Comparison of ENCODE assay signal across 1 cellular context in the genomic region with DNA sequence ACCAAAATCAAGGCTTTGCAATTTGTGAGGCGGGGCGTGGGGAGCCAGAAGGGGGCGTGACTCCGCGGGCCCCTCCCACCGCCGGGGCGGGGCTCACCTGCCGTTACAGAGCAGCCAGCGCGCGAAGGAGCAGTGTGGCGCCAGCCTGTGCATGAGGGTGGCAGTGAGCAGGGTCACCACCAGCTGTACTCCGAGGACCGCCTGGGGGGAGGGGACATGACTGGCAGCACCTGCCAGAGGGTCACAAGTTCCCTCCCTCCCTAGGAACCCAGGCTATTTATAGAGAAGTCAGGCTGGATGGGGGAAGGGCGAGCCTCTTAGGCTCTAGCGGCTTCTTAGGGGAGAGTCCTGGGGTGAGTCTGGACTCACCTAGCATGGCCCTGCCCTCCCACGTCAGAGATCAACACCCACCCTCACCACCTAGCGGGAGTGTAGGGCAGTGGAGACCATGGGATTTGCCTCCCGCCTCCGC.
TF ChIP-seq lines count a peak whose summit lies in the region.

No MANE protein-coding gene starts in this region.

TF ChIP-seq in K562, 482 proteins besides CTCF, POLR2A, EP300 and RAD21 (continued from another document and continues in another):
- TF ChIP-seq, protein P1, sequence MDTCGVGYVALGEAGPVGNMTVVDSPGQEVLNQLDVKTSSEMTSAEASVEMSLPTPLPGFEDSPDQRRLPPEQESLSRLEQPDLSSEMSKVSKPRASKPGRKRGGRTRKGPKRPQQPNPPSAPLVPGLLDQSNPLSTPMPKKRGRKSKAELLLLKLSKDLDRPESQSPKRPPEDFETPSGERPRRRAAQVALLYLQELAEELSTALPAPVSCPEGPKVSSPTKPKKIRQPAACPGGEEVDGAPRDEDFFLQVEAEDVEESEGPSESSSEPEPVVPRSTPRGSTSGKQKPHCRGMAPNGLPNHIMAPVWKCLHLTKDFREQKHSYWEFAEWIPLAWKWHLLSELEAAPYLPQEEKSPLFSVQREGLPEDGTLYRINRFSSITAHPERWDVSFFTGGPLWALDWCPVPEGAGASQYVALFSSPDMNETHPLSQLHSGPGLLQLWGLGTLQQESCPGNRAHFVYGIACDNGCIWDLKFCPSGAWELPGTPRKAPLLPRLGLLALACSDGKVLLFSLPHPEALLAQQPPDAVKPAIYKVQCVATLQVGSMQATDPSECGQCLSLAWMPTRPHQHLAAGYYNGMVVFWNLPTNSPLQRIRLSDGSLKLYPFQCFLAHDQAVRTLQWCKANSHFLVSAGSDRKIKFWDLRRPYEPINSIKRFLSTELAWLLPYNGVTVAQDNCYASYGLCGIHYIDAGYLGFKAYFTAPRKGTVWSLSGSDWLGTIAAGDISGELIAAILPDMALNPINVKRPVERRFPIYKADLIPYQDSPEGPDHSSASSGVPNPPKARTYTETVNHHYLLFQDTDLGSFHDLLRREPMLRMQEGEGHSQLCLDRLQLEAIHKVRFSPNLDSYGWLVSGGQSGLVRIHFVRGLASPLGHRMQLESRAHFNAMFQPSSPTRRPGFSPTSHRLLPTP (IDR thresholded peaks at IDR 0.05; ENCODE audit: borderline replicate concordance, extremely low read depth, insufficient read length): no peak
- TF ChIP-seq L3MBTL2 (IDR thresholded peaks at IDR 0.05): peak; percentile 76
- TF ChIP-seq POLR2B (IDR thresholded peaks at IDR 0.05; ENCODE audit: low read depth, partially characterized antibody): no peak
- TF ChIP-seq KDM5B (IDR thresholded peaks at IDR 0.05; ENCODE audit: insufficient replicate concordance, low read depth, low read length): peak; percentile 72
- TF ChIP-seq U2AF1 (optimal IDR thresholded peaks at IDR 0.05; ENCODE audit: low read depth, low read length): no peak
- TF ChIP-seq NR2F6 (CRISPR knock-in tag; IDR thresholded peaks at IDR 0.05): no peak
- TF ChIP-seq, protein P2, sequence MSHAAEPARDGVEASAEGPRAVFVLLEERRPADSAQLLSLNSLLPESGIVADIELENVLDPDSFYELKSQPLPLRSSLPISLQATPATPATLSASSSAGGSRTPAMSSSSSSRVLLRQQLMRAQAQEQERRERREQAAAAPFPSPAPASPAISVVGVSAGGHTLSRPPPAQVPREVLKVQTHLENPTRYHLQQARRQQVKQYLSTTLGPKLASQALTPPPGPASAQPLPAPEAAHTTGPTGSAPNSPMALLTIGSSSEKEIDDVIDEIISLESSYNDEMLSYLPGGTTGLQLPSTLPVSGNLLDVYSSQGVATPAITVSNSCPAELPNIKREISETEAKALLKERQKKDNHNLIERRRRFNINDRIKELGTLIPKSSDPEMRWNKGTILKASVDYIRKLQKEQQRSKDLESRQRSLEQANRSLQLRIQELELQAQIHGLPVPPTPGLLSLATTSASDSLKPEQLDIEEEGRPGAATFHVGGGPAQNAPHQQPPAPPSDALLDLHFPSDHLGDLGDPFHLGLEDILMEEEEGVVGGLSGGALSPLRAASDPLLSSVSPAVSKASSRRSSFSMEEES (CRISPR knock-in tag; IDR thresholded peaks at IDR 0.05): no peak
- TF ChIP-seq RBM34 (IDR thresholded peaks at IDR 0.05; ENCODE audit: borderline replicate concordance, insufficient read depth, low read length): no peak
- TF ChIP-seq, protein P3, sequence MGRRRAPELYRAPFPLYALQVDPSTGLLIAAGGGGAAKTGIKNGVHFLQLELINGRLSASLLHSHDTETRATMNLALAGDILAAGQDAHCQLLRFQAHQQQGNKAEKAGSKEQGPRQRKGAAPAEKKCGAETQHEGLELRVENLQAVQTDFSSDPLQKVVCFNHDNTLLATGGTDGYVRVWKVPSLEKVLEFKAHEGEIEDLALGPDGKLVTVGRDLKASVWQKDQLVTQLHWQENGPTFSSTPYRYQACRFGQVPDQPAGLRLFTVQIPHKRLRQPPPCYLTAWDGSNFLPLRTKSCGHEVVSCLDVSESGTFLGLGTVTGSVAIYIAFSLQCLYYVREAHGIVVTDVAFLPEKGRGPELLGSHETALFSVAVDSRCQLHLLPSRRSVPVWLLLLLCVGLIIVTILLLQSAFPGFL (CRISPR knock-in tag; IDR thresholded peaks at IDR 0.05): no peak
- no peak for TF ChIP-seq GTF2F1 (IDR thresholded peaks at IDR 0.05; ENCODE audit: low read depth, low read length)
- TF ChIP-seq, protein P4, sequence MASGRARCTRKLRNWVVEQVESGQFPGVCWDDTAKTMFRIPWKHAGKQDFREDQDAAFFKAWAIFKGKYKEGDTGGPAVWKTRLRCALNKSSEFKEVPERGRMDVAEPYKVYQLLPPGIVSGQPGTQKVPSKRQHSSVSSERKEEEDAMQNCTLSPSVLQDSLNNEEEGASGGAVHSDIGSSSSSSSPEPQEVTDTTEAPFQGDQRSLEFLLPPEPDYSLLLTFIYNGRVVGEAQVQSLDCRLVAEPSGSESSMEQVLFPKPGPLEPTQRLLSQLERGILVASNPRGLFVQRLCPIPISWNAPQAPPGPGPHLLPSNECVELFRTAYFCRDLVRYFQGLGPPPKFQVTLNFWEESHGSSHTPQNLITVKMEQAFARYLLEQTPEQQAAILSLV (tag; IDR thresholded peaks at IDR 0.05): no peak
- TF ChIP-seq ELF1 (tag; IDR thresholded peaks at IDR 0.05): no peak
- no peak for TF ChIP-seq MTA1 (IDR thresholded peaks at IDR 0.05; ENCODE audit: borderline replicate concordance)
- no peak for TF ChIP-seq RBM14 (IDR thresholded peaks at IDR 0.05; ENCODE audit: borderline replicate concordance, insufficient read depth, low read depth, low read length)
- no peak for TF ChIP-seq ZNF23 (CRISPR knock-in tag; IDR thresholded peaks at IDR 0.05)
- no peak for TF ChIP-seq ZNF668 (CRISPR knock-in tag; IDR thresholded peaks at IDR 0.05)
- TF ChIP-seq HMGN3 (IDR thresholded peaks at IDR 0.05; ENCODE audit: borderline replicate concordance, extremely low read depth, insufficient read length, low read depth, low read length): peak; percentile 31
- no peak for TF ChIP-seq DDX20 (tag; IDR thresholded peaks at IDR 0.05; ENCODE audit: low read depth)
- TF ChIP-seq CXXC5 (CRISPR knock-in tag; IDR thresholded peaks at IDR 0.05): peak; percentile 54
- TF ChIP-seq, protein P5, sequence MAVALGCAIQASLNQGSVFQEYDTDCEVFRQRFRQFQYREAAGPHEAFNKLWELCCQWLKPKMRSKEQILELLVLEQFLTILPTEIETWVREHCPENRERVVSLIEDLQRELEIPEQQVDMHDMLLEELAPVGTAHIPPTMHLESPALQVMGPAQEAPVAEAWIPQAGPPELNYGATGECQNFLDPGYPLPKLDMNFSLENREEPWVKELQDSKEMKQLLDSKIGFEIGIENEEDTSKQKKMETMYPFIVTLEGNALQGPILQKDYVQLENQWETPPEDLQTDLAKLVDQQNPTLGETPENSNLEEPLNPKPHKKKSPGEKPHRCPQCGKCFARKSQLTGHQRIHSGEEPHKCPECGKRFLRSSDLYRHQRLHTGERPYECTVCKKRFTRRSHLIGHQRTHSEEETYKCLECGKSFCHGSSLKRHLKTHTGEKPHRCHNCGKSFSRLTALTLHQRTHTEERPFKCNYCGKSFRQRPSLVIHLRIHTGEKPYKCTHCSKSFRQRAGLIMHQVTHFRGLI (CRISPR knock-in tag; IDR thresholded peaks at IDR 0.05): no peak
- no peak for TF ChIP-seq CHAMP1 (IDR thresholded peaks at IDR 0.05)
- no peak for TF ChIP-seq HNRNPL (IDR thresholded peaks at IDR 0.05; ENCODE audit: low read depth, low read length)
- no peak for TF ChIP-seq MXI1 (IDR thresholded peaks at IDR 0.05; ENCODE audit: low read depth, low read length)
- 0 out of 2 replicates have a peak, but pooled peaks have one; percentile 11 for TF ChIP-seq SMARCA4 (IDR thresholded peaks at IDR 0.05)
- no peak for TF ChIP-seq ZFP30 (CRISPR knock-in tag; IDR thresholded peaks at IDR 0.05; ENCODE audit: borderline replicate concordance)
- TF ChIP-seq BCOR (IDR thresholded peaks at IDR 0.05): peak; percentile 61
- TF ChIP-seq ARHGAP35 (IDR thresholded peaks at IDR 0.05; ENCODE audit: partially characterized antibody): no peak
- TF ChIP-seq TBP (optimal IDR thresholded peaks at IDR 0.05; ENCODE audit: low read depth, low read length): peak; percentile 77
- no peak for TF ChIP-seq NFRKB (IDR thresholded peaks at IDR 0.05; ENCODE audit: low read depth)
- TF ChIP-seq, protein P6, sequence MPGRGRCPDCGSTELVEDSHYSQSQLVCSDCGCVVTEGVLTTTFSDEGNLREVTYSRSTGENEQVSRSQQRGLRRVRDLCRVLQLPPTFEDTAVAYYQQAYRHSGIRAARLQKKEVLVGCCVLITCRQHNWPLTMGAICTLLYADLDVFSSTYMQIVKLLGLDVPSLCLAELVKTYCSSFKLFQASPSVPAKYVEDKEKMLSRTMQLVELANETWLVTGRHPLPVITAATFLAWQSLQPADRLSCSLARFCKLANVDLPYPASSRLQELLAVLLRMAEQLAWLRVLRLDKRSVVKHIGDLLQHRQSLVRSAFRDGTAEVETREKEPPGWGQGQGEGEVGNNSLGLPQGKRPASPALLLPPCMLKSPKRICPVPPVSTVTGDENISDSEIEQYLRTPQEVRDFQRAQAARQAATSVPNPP (IDR thresholded peaks at IDR 0.05; ENCODE audit: borderline replicate concordance, insufficient read depth, insufficient read length): no peak
- no peak for TF ChIP-seq CREB3 (tag; conservative IDR thresholded peaks at IDR 0.05; ENCODE audit: low read depth)
- no peak for TF ChIP-seq HMG20B (CRISPR knock-in tag; IDR thresholded peaks at IDR 0.05)
- no peak for TF ChIP-seq NR2C1 (IDR thresholded peaks at IDR 0.05)
- no peak for TF ChIP-seq NR2C1 (tag; IDR thresholded peaks at IDR 0.05)
- peak; percentile 87 for TF ChIP-seq SP1 (CRISPR knock-in tag; IDR thresholded peaks at IDR 0.05)
- no peak for TF ChIP-seq RAD51 (IDR thresholded peaks at IDR 0.05; ENCODE audit: borderline replicate concordance, low read depth)
- TF ChIP-seq TRIM28 (IDR thresholded peaks at IDR 0.05): peak; percentile 29; the same call in 1 of the 2 replicates
- TF ChIP-seq, protein P7, sequence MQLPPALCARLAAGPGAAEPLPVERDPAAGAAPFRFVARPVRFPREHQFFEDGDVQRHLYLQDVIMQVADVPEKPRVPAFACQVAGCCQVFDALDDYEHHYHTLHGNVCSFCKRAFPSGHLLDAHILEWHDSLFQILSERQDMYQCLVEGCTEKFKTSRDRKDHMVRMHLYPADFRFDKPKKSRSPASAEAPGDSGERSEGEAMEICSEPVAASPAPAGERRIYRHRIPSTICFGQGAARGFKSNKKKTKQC (CRISPR knock-in tag; IDR thresholded peaks at IDR 0.05): 0 out of 2 replicates have a peak, but pooled peaks have one; percentile 66
- TF ChIP-seq ZNF444 (CRISPR knock-in tag; IDR thresholded peaks at IDR 0.05): no peak
- TF ChIP-seq UBTF (IDR thresholded peaks at IDR 0.05; ENCODE audit: borderline replicate concordance in 1 of 2, low read depth in 2 of 2, low read length in 2 of 2): no peak
- TF ChIP-seq RUNX1 (IDR thresholded peaks at IDR 0.05; ENCODE audit: low read depth): no peak; the same call in 1 of the 2 replicates
